ENCODE assay signal across 12 cellular contexts in the genomic region with DNA sequence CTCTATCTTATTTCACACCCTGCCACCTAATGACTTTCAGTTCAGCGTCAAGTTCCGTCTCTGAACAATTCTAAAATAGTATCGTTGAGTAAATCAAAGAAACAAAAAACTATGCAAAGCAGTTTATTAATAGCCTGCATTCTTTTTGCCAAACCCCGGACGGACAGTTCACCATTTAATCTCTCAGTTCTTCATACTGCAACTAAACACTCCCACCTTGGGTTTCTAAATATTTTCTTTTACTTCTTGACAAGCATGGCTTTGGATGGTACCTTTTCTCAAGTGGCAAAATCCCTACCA. TPM values are rescaled to one million over a fixed set of nuclear protein-coding genes. Genes with fewer than 3 reads are reported as not detected.
A peak's percentile ranks its signal among the peaks of the same experiment; 100 is the strongest.
DNase-seq lines count a peak whose midpoint lies in the region; ATAC-seq and TF ChIP-seq lines count a peak whose summit lies in the region.
"Had no signal": no experiment of that assay in that cellular context is flagged by ENCODE, and none has a peak within 500 bp of the region (broad histone marks: within the 10 kb centered on the region; RNA-seq: fewer than 3 reads in every experiment).

No MANE protein-coding gene starts in this region.

- H3K4me3 ChIP-seq in psoas muscle, result peak overlapping the region; percentile 61

- H3K9me3 ChIP-seq in psoas muscle, result no peaks in the 10 kb centered on the region

- DNase-seq in psoas muscle (no peak), SKM-1 treated with dmso at 0.1 percent for 144 hours (lab: John Stamatoyannopoulos, UW; ENCODE audit: unreplicated experiment) (no peak), NCI-H524 (lab: John Stamatoyannopoulos, UW) (no peak), NCI-H69 (lab: John Stamatoyannopoulos, UW) (no peak)
- no peak for DNase-seq in stimulated activated CD4-positive, alpha-beta T cell treated with anti-CD3 and anti-CD28 coated beads, Interleukin-15, amount 100 ng/mL, for 24 hours
- DNase-seq: Calu3, NCI-H1436, T-helper 1 cell had no signal

- intact Hi-C loops in psoas muscle (cut with DNase I), result loop anchor here in 1 of 2 donors (5.0 kb wide), 1 partner anchor 272 kb away; no protein-coding TSS in a partner anchor

- WGBS in psoas muscle, 3 donors, result 12 to 32% (median 15%) methylated on average over 5 of the region's 5 CpGs

- H3K4me1 ChIP-seq in psoas muscle, result peaks cover 15% of the 10 kb centered on the region

- peak; percentile 59 for ATAC-seq in GM18519 (IDR thresholded peaks at IDR 0.05; ENCODE audit: low FRiP score, unreplicated experiment)
- peak; percentile 78 for ATAC-seq in GM21576 (IDR thresholded peaks at IDR 0.05; ENCODE audit: unreplicated experiment)
- ATAC-seq in HG03520 (IDR thresholded peaks at IDR 0.05; ENCODE audit: unreplicated experiment), result peak; percentile 63
- ATAC-seq in psoas muscle, result peak in 1 of 4 donors; percentile 27

- no peaks in the 10 kb centered on the region for H3K36me3 ChIP-seq in psoas muscle (ENCODE audit: insufficient read depth in 1 of 2, low read depth in 1 of 2)

- H3K27ac ChIP-seq in psoas muscle, result peak overlapping the region; percentile 9

- TF ChIP-seq CTCF in psoas muscle (IDR thresholded peaks at IDR 0.05), result no peak

- H3K27me3 ChIP-seq in psoas muscle (ENCODE audit: insufficient read depth in 3 of 3, low read length in 2 of 3), result peaks cover 0 to 13% (median 4%) of the 10 kb centered on the region in 3 donors

RNA-seq across cellular contexts. Expression of a gene that starts 1.2 kb away (rescaled TPM):
- total RNA-seq in psoas muscle, result 10 to 100 TPM in 3 of 4 donors, 1 to 10 TPM in 1; 8.4 to 26.4 (median 15.2) TPM
- 10 to 100 TPM in 1 of 3 donors, 1 to 10 TPM in 2; 6.1 to 15.0 (median 8.0) TPM for polyA plus RNA-seq in psoas muscle
- total RNA-seq: activated T-helper 2 cell treated with anti-CD3 and anti-CD28 coated beads, Interferon-gamma antibody, Interleukin-2, Interleukin-4, amounts not matched to agents 10 μg/mL and 5 μg/mL and 100 μg/mL, durations not matched to agents 14 hours and 24 hours and 36 hours had no signal

RNA-seq across cellular contexts. Expression of a gene that starts 32.7 kb away (rescaled TPM):
- 10 to 100 TPM; 38.1 to 67.1 (median 56.0) TPM for total RNA-seq in psoas muscle
- 10 to 100 TPM; 33.0 to 98.9 (median 33.5) TPM for polyA plus RNA-seq in psoas muscle
